8 cellular contexts compared by ENCODE assay signal in the genomic region with DNA sequence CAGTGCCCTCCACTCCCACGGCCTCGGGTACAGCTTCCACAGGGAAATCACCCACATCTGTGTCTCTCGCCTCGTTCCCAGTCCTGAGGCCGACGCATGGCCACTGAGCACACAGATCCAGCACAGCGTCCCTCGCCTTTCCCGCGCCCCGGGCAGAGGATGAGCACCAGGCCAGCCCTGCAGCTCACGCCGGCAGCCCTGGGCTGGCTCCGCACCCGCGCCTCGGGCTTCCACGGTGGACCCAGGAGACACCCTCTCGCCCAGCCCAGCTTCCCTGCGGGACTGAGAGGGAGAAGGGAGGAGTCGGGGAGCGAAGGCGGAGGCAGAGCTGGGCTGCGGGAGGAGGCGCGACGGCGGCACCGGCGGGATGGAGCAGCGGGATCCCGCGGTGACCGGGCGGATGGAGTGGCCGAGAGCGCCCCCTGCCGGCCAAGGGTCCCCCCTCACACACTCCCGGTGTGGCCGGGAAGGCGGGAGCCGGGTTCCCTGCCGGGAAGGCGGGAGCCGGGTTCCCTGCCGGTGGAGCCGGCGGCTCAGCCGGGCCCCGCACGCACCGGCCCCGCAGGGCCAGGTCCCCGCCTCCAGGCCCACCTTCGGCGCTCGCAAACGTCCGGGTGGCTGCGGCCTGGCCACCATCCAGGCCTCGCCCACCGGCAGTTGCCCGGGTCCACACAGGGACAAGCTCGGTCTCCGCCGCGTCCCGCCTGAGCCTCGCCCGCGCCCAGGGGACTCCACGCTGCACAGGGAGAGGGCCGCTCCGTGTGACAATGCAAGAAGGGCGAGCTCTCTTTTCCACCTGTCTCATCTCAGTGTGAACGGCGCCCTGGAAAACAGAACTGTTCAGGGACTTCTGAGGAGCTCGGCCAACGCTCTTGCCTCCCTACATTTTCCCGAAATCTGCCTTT.
DNase-seq lines count a peak whose midpoint lies in the region; ATAC-seq and TF ChIP-seq lines count a peak whose summit lies in the region.

No MANE protein-coding gene starts in this region.

- peaks cover 3% of the 10 kb centered on the region for H3K4me1 ChIP-seq in CD8-positive, alpha-beta memory T cell (ENCODE audit: insufficient read depth, low read length)
- peaks cover 5% of the 10 kb centered on the region for H3K4me1 ChIP-seq in fibroblast of lung (ENCODE audit: control insufficient read depth, extremely low read depth, insufficient read depth, low read length)

- H3K4me1 Mint-ChIP-seq in CD8-positive, alpha-beta memory T cell, result peaks cover 11 to 24% (median 12%) of the 10 kb centered on the region in 3 donors
- peaks cover 12% of the 10 kb centered on the region for H3K4me1 Mint-ChIP-seq in activated T-helper 1 cell treated with anti-CD3 and anti-CD28 coated beads, Interleukin-12 subunit alpha, Interleukin-12 subunit beta, Interleukin-2, Interleukin-4 antibody, amounts not matched to agents 30 ng/mL and 10 ng/mL and 1 ng/mL, durations not matched to agents 14 hours and 24 hours and 36 hours (ENCODE audit: low read depth)
- H3K4me1 Mint-ChIP-seq in naive B cell, result peaks cover 4 to 10% (median 7%) of the 10 kb centered on the region in 3 donors
- H3K4me1 Mint-ChIP-seq in stimulated activated naive B cell treated with anti-CD40 and anti-IgM and Interleukin-4, amounts not matched to agents 10 μg/mL and 1 μg/mL and 100 μg/mL, for 72 hours, result peaks cover 10 to 18% of the 10 kb centered on the region in 2 donors

- peak overlapping the region; percentile 73 for H3K4me3 ChIP-seq in CD8-positive, alpha-beta memory T cell (ENCODE audit: low read length)
- H3K4me3 ChIP-seq in fibroblast of lung (replicated peaks in 1 of 4; ENCODE audit: control extremely low read depth in 1 of 4, insufficient read depth in 1 of 4, low read depth in 3 of 4, low read length in 4 of 4), result peak overlapping the region; percentile 67 to 70 (median 68)

- H2AFZ ChIP-seq in fibroblast of lung (ENCODE audit: low read length), result peak overlapping the region; percentile 96

- H3K9me3 ChIP-seq in CD8-positive, alpha-beta memory T cell (ENCODE audit: low read length), result no peaks in the 10 kb centered on the region
- no peaks in the 10 kb centered on the region for H3K9me3 ChIP-seq in fibroblast of lung (ENCODE audit: control insufficient read depth, insufficient read depth, low read depth, low read length)

- H3K9ac ChIP-seq in fibroblast of lung (ENCODE audit: insufficient read depth, low read length), result peak overlapping the region; percentile 70

- H3K36me3 Mint-ChIP-seq in CD8-positive, alpha-beta memory T cell, result no peaks in the 10 kb centered on the region
- no peaks in the 10 kb centered on the region for H3K36me3 Mint-ChIP-seq in activated T-helper 1 cell treated with anti-CD3 and anti-CD28 coated beads, Interleukin-12 subunit alpha, Interleukin-12 subunit beta, Interleukin-2, Interleukin-4 antibody, amounts not matched to agents 30 ng/mL and 10 ng/mL and 1 ng/mL, durations not matched to agents 14 hours and 24 hours and 36 hours (ENCODE audit: low read depth)
- peaks cover 0 to 6% of the 10 kb centered on the region in 2 donors for H3K36me3 Mint-ChIP-seq in naive B cell
- no peaks in the 10 kb centered on the region for H3K36me3 Mint-ChIP-seq in stimulated activated naive B cell treated with anti-CD40 and anti-IgM and Interleukin-4, amounts not matched to agents 10 μg/mL and 1 μg/mL and 100 μg/mL, for 72 hours

- peak; percentile 36 to 58 (median 51) for DNase-seq in CD8-positive, alpha-beta memory T cell
- DNase-seq in HK-2 (ENCODE audit: unreplicated experiment) (peak; percentile 93), OCI-M1 (lab: John Stamatoyannopoulos, UW) (peak; percentile 2), fibroblast of lung (ENCODE audit: low read depth in 2 of 2) (peak; percentile 66 to 70), naive B cell (peak; percentile 4)
- DNase-seq in activated T-helper 1 cell treated with anti-CD3 and anti-CD28 coated beads, Interleukin-12 subunit alpha, Interleukin-12 subunit beta, Interleukin-2, Interleukin-4 antibody, amounts not matched to agents 30 ng/mL and 10 ng/mL and 1 ng/mL, durations not matched to agents 14 hours and 24 hours and 36 hours (ENCODE audit: low spot score), result peak; percentile 55
- peak; percentile 29 for DNase-seq in stimulated activated naive B cell treated with anti-CD40 and anti-IgM and Interleukin-4, amounts not matched to agents 10 μg/mL and 1 μg/mL and 100 μg/mL, for 72 hours

- H3K27me3 Mint-ChIP-seq in CD8-positive, alpha-beta memory T cell, result peaks cover 28 to 68% of the 10 kb centered on the region in 2 donors
- H3K27me3 Mint-ChIP-seq in activated T-helper 1 cell treated with anti-CD3 and anti-CD28 coated beads, Interleukin-12 subunit alpha, Interleukin-12 subunit beta, Interleukin-2, Interleukin-4 antibody, amounts not matched to agents 30 ng/mL and 10 ng/mL and 1 ng/mL, durations not matched to agents 14 hours and 24 hours and 36 hours (ENCODE audit: insufficient read depth), result peaks cover 51% of the 10 kb centered on the region
- H3K27me3 Mint-ChIP-seq in naive B cell, result peaks cover 40 to 75% (median 66%) of the 10 kb centered on the region in 3 donors
- peaks cover 57 to 64% of the 10 kb centered on the region in 2 donors for H3K27me3 Mint-ChIP-seq in stimulated activated naive B cell treated with anti-CD40 and anti-IgM and Interleukin-4, amounts not matched to agents 10 μg/mL and 1 μg/mL and 100 μg/mL, for 72 hours

- no peaks in the 10 kb centered on the region for H3K9me3 Mint-ChIP-seq in CD8-positive, alpha-beta memory T cell
- no peaks in the 10 kb centered on the region for H3K9me3 Mint-ChIP-seq in activated T-helper 1 cell treated with anti-CD3 and anti-CD28 coated beads, Interleukin-12 subunit alpha, Interleukin-12 subunit beta, Interleukin-2, Interleukin-4 antibody, amounts not matched to agents 30 ng/mL and 10 ng/mL and 1 ng/mL, durations not matched to agents 14 hours and 24 hours and 36 hours
- H3K9me3 Mint-ChIP-seq in naive B cell, result no peaks in the 10 kb centered on the region
- H3K9me3 Mint-ChIP-seq in stimulated activated naive B cell treated with anti-CD40 and anti-IgM and Interleukin-4, amounts not matched to agents 10 μg/mL and 1 μg/mL and 100 μg/mL, for 72 hours, result peaks cover 0 to 4% of the 10 kb centered on the region in 2 donors

- peak overlapping the region; percentile 86 to 92 (median 88) for H3K4me3 Mint-ChIP-seq in CD8-positive, alpha-beta memory T cell
- H3K4me3 Mint-ChIP-seq in activated T-helper 1 cell treated with anti-CD3 and anti-CD28 coated beads, Interleukin-12 subunit alpha, Interleukin-12 subunit beta, Interleukin-2, Interleukin-4 antibody, amounts not matched to agents 30 ng/mL and 10 ng/mL and 1 ng/mL, durations not matched to agents 14 hours and 24 hours and 36 hours, result peak overlapping the region; percentile 85
- peak overlapping the region; percentile 55 to 88 (median 85) for H3K4me3 Mint-ChIP-seq in naive B cell
- H3K4me3 Mint-ChIP-seq in stimulated activated naive B cell treated with anti-CD40 and anti-IgM and Interleukin-4, amounts not matched to agents 10 μg/mL and 1 μg/mL and 100 μg/mL, for 72 hours, result peak overlapping the region; percentile 85 to 86

- ATAC-seq in GM19468 (IDR thresholded peaks at IDR 0.05; ENCODE audit: extremely low read depth, unreplicated experiment) (peak; percentile 53), naive B cell (ENCODE audit: low read depth in 2 of 2) (peak; percentile 45 to 71)
- peak; percentile 72 to 78 for ATAC-seq in stimulated activated naive B cell treated with anti-CD40 and anti-IgM and Interleukin-4, amounts not matched to agents 10 μg/mL and 1 μg/mL and 100 μg/mL, for 72 hours (replicated peaks)

- no peaks in the 10 kb centered on the region for H4K20me1 ChIP-seq in fibroblast of lung (ENCODE audit: control insufficient read depth, extremely low read depth, insufficient read depth, low read length)

- POLR2A ChIA-PET in CD8-positive, alpha-beta memory T cell (lab: Charles Lee), result no interaction called here

- peaks cover 22% of the 10 kb centered on the region for H3K27me3 ChIP-seq in CD8-positive, alpha-beta memory T cell (ENCODE audit: insufficient read depth, low read length, poor library complexity, severe bottlenecking)
- H3K27me3 ChIP-seq in fibroblast of lung (ENCODE audit: control insufficient read depth, insufficient read depth, low read length), result no peaks in the 10 kb centered on the region

- H3K27ac ChIP-seq in CD8-positive, alpha-beta memory T cell (ENCODE audit: low read depth, low read length), result no peak overlapping the region
- peak overlapping the region; percentile 68 for H3K27ac ChIP-seq in fibroblast of lung (ENCODE audit: insufficient read depth, low read length)

- peak overlapping the region in 4 of 8 donors; percentile 42 to 85 (median 61) for H3K27ac Mint-ChIP-seq in CD8-positive, alpha-beta memory T cell
- peak overlapping the region; percentile 53 for H3K27ac Mint-ChIP-seq in activated T-helper 1 cell treated with anti-CD3 and anti-CD28 coated beads, Interleukin-12 subunit alpha, Interleukin-12 subunit beta, Interleukin-2, Interleukin-4 antibody, amounts not matched to agents 30 ng/mL and 10 ng/mL and 1 ng/mL, durations not matched to agents 14 hours and 24 hours and 36 hours
- peak overlapping the region in 1 of 6 donors; percentile 94 for H3K27ac Mint-ChIP-seq in naive B cell
- H3K27ac Mint-ChIP-seq in stimulated activated naive B cell treated with anti-CD40 and anti-IgM and Interleukin-4, amounts not matched to agents 10 μg/mL and 1 μg/mL and 100 μg/mL, for 72 hours, result peak overlapping the region; percentile 71

- H3K79me2 ChIP-seq in fibroblast of lung (ENCODE audit: control insufficient read depth, insufficient read depth, low read length), result no peaks in the 10 kb centered on the region

- H3K4me2 ChIP-seq in fibroblast of lung (ENCODE audit: extremely low read depth, insufficient read depth, low read length), result peak overlapping the region; percentile 99

- H3K36me3 ChIP-seq in CD8-positive, alpha-beta memory T cell (ENCODE audit: insufficient read depth, low read length), result no peaks in the 10 kb centered on the region
- H3K36me3 ChIP-seq in fibroblast of lung (ENCODE audit: control insufficient read depth, insufficient read depth, low read length), result no peaks in the 10 kb centered on the region

- intact Hi-C loops in activated T-helper 1 cell treated with anti-CD3 and anti-CD28 coated beads, Interleukin-12 subunit alpha, Interleukin-12 subunit beta, Interleukin-2, Interleukin-4 antibody, amounts not matched to agents 30 ng/mL and 10 ng/mL and 1 ng/mL, durations not matched to agents 14 hours and 24 hours and 36 hours (cut with micrococcal nuclease), result loop anchor here (1.0 to 10.0 kb wide), 6 partner anchors 120 to 496 kb away; a partner anchor contains a TSS

- peak; percentile 48 to 62 for TF ChIP-seq CTCF in fibroblast of lung (conservative IDR thresholded peaks at IDR 0.05 in 1 of 2, IDR thresholded peaks at IDR 0.05 in 1 of 2; ENCODE audit: low read depth in 1 of 2, low read length in 2 of 2)

- CTCF ChIA-PET in CD8-positive, alpha-beta memory T cell (lab: Charles Lee), result interaction anchor here (0.7 to 2.3 kb wide), 18 partner anchors 8 to 503 kb away, joined by 3 to 11 read pairs (median 4); no protein-coding TSS in a partner anchor

Comparison
In these comparisons a context has a peak if more than half of its experiments do, and no peak if none do; other contexts are left out.
1. DNase-seq: peak in every context shown above with its lines; median percentile 93 in HK-2; 68 in fibroblast of lung; 55 in activated T-helper 1 cell treated with anti-CD3 and anti-CD28 coated beads, Interleukin-12 subunit alpha, Interleukin-12 subunit beta, Interleukin-2, Interleukin-4 antibody, amounts not matched to agents 30 ng/mL and 10 ng/mL and 1 ng/mL, durations not matched to agents 14 hours and 24 hours and 36 hours; 51 in CD8-positive, alpha-beta memory T cell; 29 in stimulated activated naive B cell treated with anti-CD40 and anti-IgM and Interleukin-4, amounts not matched to agents 10 μg/mL and 1 μg/mL and 100 μg/mL, for 72 hours; 4 in naive B cell; 2 in OCI-M1.